ENCODE assay signal across 26 cellular contexts in the genomic region with DNA sequence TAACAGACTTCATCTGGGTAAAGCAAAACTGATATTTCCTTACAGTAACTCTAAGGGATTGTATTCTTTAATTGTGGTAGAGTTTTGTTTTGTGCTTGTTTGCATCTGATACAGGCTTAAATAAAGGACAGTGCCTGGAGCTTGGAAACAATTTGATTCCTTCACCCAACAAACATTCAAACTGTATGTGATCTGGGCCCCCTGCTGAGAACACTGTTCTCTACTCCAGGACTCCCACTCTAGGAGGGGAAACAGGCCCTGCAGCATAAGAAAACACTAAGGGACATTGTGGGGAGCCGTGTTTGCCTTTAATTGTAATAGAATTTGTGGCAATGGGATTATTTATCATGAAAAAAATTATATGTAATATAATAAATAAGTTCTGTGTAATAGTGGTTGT.
"Had no signal": no experiment of that assay in that cellular context is flagged by ENCODE, and none has a peak within 500 bp of the region (broad histone marks: within the 10 kb centered on the region; RNA-seq: fewer than 3 reads in every experiment).

No MANE protein-coding gene starts in this region.

- H3K4me1 ChIP-seq: SJCRH30 had no signal

- H3K27me3 ChIP-seq: ascending aorta, breast epithelium, SJCRH30 had no signal

- H3K4me3 ChIP-seq: ascending aorta, breast epithelium, K562, SJCRH30, SK-N-MC had no signal

- H3K27me3 Mint-ChIP-seq: activated CD4-positive, alpha-beta T cell treated with anti-CD3 and anti-CD28 coated beads for 36 hours; activated T-cell treated with anti-CD3 and anti-CD28 coated beads, Interleukin-2, amount 50 U/mL, for 24 hours had no signal

- H3K9me3 ChIP-seq: ascending aorta, breast epithelium, SJCRH30 had no signal

- DNase-seq: activated CD4-positive, alpha-beta T cell treated with anti-CD3 and anti-CD28 coated beads for 36 hours; activated CD4-positive, alpha-beta T cell treated with anti-CD3 and anti-CD28 coated beads, Interleukin-2, amount 10 ng/mL, durations not matched to agents 7 days and 5 days; activated CD4-positive, alpha-beta T cell treated with anti-CD3 and anti-CD28 coated beads, Interleukin-2, amount 50 U/mL, for 48 hours; activated CD8-positive, alpha-beta T cell treated with anti-CD3 and anti-CD28 coated beads, Interleukin-2, amount 10 ng/mL, durations not matched to agents 7 days and 5 days; activated gamma-delta T cell treated with Interleukin-2 at 50 U/mL for 16 hours; activated naive CD4-positive, alpha-beta T cell treated with anti-CD3 and anti-CD28 coated beads for 36 hours; activated T-cell treated with anti-CD3 and anti-CD28 coated beads, Interleukin-2, amount 50 U/mL, for 24 hours; amniotic stem cell; IMR-90; NCI-H1105; NCI-H1417 treated with DMSO at 0.1 percent for 48 hours; NCI-H1694 treated with DMSO at 0.1 percent for 48 hours; NCI-H2029; NCI-H345; NCI-H524 treated with DMSO at 0.1 percent for 48 hours; SHP77; SJCRH30 had no signal

- H3K4me3 Mint-ChIP-seq: activated CD4-positive, alpha-beta T cell treated with anti-CD3 and anti-CD28 coated beads for 36 hours; activated CD4-positive, alpha-beta T cell treated with anti-CD3 and anti-CD28 coated beads, Interleukin-2, amount 10 ng/mL, durations not matched to agents 7 days and 5 days; activated CD8-positive, alpha-beta T cell treated with anti-CD3 and anti-CD28 coated beads, Interleukin-2, amount 10 ng/mL, durations not matched to agents 7 days and 5 days; activated naive CD4-positive, alpha-beta T cell treated with anti-CD3 and anti-CD28 coated beads for 36 hours; activated T-cell treated with anti-CD3 and anti-CD28 coated beads, Interleukin-2, amount 50 U/mL, for 24 hours; WTC11 had no signal

- H3K27ac Mint-ChIP-seq: activated CD4-positive, alpha-beta T cell treated with anti-CD3 and anti-CD28 coated beads for 36 hours; activated CD4-positive, alpha-beta T cell treated with anti-CD3 and anti-CD28 coated beads, Interleukin-2, amount 10 ng/mL, durations not matched to agents 7 days and 5 days; activated CD8-positive, alpha-beta T cell treated with anti-CD3 and anti-CD28 coated beads, Interleukin-2, amount 10 ng/mL, durations not matched to agents 7 days and 5 days; activated naive CD4-positive, alpha-beta T cell treated with anti-CD3 and anti-CD28 coated beads for 36 hours; activated T-cell treated with anti-CD3 and anti-CD28 coated beads, Interleukin-2, amount 50 U/mL, for 24 hours; activated T-helper 2 cell treated with anti-CD3 and anti-CD28 coated beads, Interferon-gamma antibody, Interleukin-2, Interleukin-4, amounts not matched to agents 10 μg/mL and 5 μg/mL and 100 μg/mL, durations not matched to agents 14 hours and 24 hours and 36 hours; WTC11 had no signal

- H3K27ac ChIP-seq: ascending aorta, breast epithelium, SJCRH30, SK-N-MC had no signal

- FAIRE-seq: K562 had no signal

- ATAC-seq: activated CD4-positive, alpha-beta T cell treated with anti-CD3 and anti-CD28 coated beads for 36 hours; activated CD4-positive, CD25-positive, alpha-beta regulatory T cell treated with anti-CD3 and anti-CD28 coated beads, Interleukin-2, amount 50 U/mL, for 24 hours; activated CD8-positive, alpha-beta T cell treated with anti-CD3 and anti-CD28 coated beads, Interleukin-2, amount 10 ng/mL, durations not matched to agents 7 days and 5 days; activated naive CD4-positive, alpha-beta T cell treated with anti-CD3 and anti-CD28 coated beads, Interleukin-2, amount 50 U/mL, for 72 hours; K562; Panc1; WTC11 had no signal

- H3K36me3 Mint-ChIP-seq: activated naive CD4-positive, alpha-beta T cell treated with anti-CD3 and anti-CD28 coated beads, Interleukin-2, amount 50 U/mL, for 72 hours; WTC11 had no signal

- H3K4me1 Mint-ChIP-seq: activated CD4-positive, alpha-beta T cell treated with anti-CD3 and anti-CD28 coated beads for 36 hours; activated CD4-positive, alpha-beta T cell treated with anti-CD3 and anti-CD28 coated beads, Interleukin-2, amount 10 ng/mL, durations not matched to agents 7 days and 5 days had no signal

- H3K9me3 Mint-ChIP-seq: activated CD4-positive, alpha-beta T cell treated with anti-CD3 and anti-CD28 coated beads, Interleukin-2, amount 10 ng/mL, durations not matched to agents 7 days and 5 days; activated naive CD4-positive, alpha-beta T cell treated with anti-CD3 and anti-CD28 coated beads, Interleukin-2, amount 50 U/mL, for 72 hours; activated T-cell treated with anti-CD3 and anti-CD28 coated beads, Interleukin-2, amount 50 U/mL, for 24 hours had no signal

- H3K36me3 ChIP-seq: ascending aorta, breast epithelium, SJCRH30 had no signal
